ENCODE assay signal across 12 cellular contexts in the genomic region with DNA sequence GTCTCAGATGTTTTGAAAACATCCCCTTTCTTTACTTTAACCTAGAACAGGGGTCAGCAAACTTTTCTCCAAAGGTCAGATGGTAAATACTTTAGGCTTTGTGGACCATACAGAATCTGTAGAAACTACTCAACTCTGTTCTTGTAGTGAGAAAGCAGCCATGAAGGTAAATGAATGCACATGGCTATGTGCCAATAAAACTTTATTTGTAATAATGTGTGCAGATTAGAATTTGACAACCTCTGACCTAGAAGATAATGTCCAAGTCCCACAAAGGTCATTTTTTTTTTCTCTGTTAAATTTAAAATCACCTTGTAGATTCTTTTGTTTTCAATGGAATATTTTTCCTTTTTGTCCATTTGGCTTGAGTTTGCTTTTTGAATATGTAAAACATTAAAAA. TPM values are rescaled to one million over a fixed set of nuclear protein-coding genes. Genes with fewer than 3 reads are reported as not detected.
"Had no signal": no experiment of that assay in that cellular context is flagged by ENCODE, and none has a peak within 500 bp of the region (broad histone marks: within the 10 kb centered on the region; RNA-seq: fewer than 3 reads in every experiment).

No MANE protein-coding gene starts in this region.

- H3K27ac ChIP-seq: GM23248, HL-60, KMS-11 had no signal

- H3K27ac Mint-ChIP-seq: HFFc6 had no signal

- H3K4me3 ChIP-seq: GM23248, HAP-1 had no signal

- DNase-seq: GM23248, GOT3, H7, HFFc6, IMR-90, KBM-7 had no signal

- H3K36me3 ChIP-seq: HAP-1 had no signal

- H3K4me2 ChIP-seq: KMS-11 had no signal

- H3K9me3 Mint-ChIP-seq: HFFc6 had no signal

- H3K4me3 Mint-ChIP-seq: HFFc6 had no signal

- ATAC-seq: HCT116 had no signal

- H3K4me1 ChIP-seq: HAP-1 had no signal

- H3K9me3 ChIP-seq: HAP-1 had no signal

- H3K9ac ChIP-seq: GM23248, KMS-11 had no signal

- H2AFZ ChIP-seq: GM23248 had no signal

RNA-seq across cellular contexts. Expression of a gene that starts 17.2 kb away (rescaled TPM):
- total RNA-seq: GM23248, H4, HFFc6, HT1080, IMR-90 had no signal
- polyA plus RNA-seq: GM23248, IMR-90 had no signal

RNA-seq across cellular contexts. Expression of a gene that starts 43.9 kb away (rescaled TPM):
- total RNA-seq: GM23248, H4, HFFc6, HT1080, IMR-90 had no signal
- polyA plus RNA-seq: GM23248, IMR-90 had no signal
